1 cellular context compared by ENCODE assay signal in the genomic region with DNA sequence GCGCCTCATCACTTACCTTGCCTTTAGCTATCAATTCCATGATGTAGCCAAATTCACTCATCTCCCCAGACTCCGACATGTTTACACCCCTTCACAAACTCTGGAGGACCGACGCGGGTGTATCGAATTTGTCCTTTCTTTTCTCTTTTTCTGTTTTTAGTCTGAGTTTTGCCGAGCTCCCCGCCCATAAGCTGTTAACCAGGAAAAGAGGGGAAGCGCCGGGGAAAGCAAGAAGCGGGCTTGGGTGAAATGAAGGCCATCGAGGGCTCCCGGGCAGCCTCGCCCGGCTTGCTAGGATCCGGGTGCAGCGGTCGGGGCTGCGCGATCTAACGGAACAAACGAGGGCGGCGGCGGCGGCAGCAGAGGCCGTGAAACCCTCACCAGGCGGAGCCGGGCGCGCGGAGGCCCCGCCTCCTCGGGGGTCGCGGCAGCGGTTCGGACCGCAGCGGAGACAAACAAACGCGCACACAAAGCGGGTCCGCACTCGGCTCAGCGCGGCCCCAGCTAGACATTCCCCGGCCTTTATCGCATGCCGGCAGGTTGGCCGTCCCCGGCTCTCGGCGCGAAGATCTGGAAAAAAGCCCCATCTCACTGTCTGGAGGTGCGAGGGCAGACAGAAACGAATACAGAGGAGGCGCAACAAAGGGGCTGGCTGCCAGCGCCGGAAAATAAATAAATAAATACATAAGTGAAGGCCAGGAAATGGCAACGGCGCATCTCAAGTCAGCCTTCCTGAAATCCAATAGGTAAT.
TF ChIP-seq lines count a peak whose summit lies in the region.

No MANE protein-coding gene starts in this region.

TF ChIP-seq in HEK293, 187 proteins besides CTCF, POLR2A, EP300 and RAD21 (continued from another document and continues in another):
- TF ChIP-seq, protein P1, sequence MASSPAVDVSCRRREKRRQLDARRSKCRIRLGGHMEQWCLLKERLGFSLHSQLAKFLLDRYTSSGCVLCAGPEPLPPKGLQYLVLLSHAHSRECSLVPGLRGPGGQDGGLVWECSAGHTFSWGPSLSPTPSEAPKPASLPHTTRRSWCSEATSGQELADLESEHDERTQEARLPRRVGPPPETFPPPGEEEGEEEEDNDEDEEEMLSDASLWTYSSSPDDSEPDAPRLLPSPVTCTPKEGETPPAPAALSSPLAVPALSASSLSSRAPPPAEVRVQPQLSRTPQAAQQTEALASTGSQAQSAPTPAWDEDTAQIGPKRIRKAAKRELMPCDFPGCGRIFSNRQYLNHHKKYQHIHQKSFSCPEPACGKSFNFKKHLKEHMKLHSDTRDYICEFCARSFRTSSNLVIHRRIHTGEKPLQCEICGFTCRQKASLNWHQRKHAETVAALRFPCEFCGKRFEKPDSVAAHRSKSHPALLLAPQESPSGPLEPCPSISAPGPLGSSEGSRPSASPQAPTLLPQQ (tag by site-specific recombination; IDR thresholded peaks at IDR 0.05): peak; percentile 46; the same call in 1 of the 2 replicates
- no peak for TF ChIP-seq ZSCAN16 (tag by site-specific recombination; IDR thresholded peaks at IDR 0.05)
- TF ChIP-seq ZNF324 (tag by site-specific recombination; IDR thresholded peaks at IDR 0.05): peak; percentile 32; the same call in 1 of the 2 replicates
- no peak for TF ChIP-seq ZNF510 (tag by site-specific recombination; IDR thresholded peaks at IDR 0.05; ENCODE audit: insufficient replicate concordance)
- peak; percentile 93 for TF ChIP-seq ZNF335 (tag by site-specific recombination; conservative IDR thresholded peaks at IDR 0.05)
- no peak for TF ChIP-seq ZNF114 (tag by site-specific recombination; IDR thresholded peaks at IDR 0.05)
- TF ChIP-seq, protein P2, sequence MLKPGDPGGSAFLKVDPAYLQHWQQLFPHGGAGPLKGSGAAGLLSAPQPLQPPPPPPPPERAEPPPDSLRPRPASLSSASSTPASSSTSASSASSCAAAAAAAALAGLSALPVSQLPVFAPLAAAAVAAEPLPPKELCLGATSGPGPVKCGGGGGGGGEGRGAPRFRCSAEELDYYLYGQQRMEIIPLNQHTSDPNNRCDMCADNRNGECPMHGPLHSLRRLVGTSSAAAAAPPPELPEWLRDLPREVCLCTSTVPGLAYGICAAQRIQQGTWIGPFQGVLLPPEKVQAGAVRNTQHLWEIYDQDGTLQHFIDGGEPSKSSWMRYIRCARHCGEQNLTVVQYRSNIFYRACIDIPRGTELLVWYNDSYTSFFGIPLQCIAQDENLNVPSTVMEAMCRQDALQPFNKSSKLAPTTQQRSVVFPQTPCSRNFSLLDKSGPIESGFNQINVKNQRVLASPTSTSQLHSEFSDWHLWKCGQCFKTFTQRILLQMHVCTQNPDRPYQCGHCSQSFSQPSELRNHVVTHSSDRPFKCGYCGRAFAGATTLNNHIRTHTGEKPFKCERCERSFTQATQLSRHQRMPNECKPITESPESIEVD (tag by site-specific recombination; IDR thresholded peaks at IDR 0.05): no peak
- TF ChIP-seq GLIS2 (tag by site-specific recombination; IDR thresholded peaks at IDR 0.05): 0 out of 2 replicates have a peak, but pooled peaks have one; percentile 16
- no peak for TF ChIP-seq KLF1 (tag by site-specific recombination; IDR thresholded peaks at IDR 0.05)
- TF ChIP-seq ZNF350 (tag by site-specific recombination; IDR thresholded peaks at IDR 0.05): no peak
- TF ChIP-seq, protein P3, sequence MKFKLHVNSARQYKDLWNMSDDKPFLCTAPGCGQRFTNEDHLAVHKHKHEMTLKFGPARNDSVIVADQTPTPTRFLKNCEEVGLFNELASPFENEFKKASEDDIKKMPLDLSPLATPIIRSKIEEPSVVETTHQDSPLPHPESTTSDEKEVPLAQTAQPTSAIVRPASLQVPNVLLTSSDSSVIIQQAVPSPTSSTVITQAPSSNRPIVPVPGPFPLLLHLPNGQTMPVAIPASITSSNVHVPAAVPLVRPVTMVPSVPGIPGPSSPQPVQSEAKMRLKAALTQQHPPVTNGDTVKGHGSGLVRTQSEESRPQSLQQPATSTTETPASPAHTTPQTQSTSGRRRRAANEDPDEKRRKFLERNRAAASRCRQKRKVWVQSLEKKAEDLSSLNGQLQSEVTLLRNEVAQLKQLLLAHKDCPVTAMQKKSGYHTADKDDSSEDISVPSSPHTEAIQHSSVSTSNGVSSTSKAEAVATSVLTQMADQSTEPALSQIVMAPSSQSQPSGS (tag by site-specific recombination; IDR thresholded peaks at IDR 0.05; ENCODE audit: low read depth): no peak
- TF ChIP-seq, protein P4, sequence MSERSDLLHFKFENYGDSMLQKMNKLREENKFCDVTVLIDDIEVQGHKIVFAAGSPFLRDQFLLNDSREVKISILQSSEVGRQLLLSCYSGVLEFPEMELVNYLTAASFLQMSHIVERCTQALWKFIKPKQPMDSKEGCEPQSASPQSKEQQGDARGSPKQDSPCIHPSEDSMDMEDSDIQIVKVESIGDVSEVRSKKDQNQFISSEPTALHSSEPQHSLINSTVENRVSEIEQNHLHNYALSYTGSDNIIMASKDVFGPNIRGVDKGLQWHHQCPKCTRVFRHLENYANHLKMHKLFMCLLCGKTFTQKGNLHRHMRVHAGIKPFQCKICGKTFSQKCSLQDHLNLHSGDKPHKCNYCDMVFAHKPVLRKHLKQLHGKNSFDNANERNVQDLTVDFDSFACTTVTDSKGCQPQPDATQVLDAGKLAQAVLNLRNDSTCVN (tag by site-specific recombination; optimal IDR thresholded peaks at IDR 0.05): peak; percentile 96
- TF ChIP-seq SETDB1 (IDR thresholded peaks at IDR 0.05; ENCODE audit: insufficient read length, low read length): no peak
- peak; percentile 50 for TF ChIP-seq ZNF10 (tag by site-specific recombination; IDR thresholded peaks at IDR 0.05)
- no peak for TF ChIP-seq TRIM28 (IDR thresholded peaks at IDR 0.05; ENCODE audit: borderline replicate concordance, low read length)
- TF ChIP-seq, protein P5, sequence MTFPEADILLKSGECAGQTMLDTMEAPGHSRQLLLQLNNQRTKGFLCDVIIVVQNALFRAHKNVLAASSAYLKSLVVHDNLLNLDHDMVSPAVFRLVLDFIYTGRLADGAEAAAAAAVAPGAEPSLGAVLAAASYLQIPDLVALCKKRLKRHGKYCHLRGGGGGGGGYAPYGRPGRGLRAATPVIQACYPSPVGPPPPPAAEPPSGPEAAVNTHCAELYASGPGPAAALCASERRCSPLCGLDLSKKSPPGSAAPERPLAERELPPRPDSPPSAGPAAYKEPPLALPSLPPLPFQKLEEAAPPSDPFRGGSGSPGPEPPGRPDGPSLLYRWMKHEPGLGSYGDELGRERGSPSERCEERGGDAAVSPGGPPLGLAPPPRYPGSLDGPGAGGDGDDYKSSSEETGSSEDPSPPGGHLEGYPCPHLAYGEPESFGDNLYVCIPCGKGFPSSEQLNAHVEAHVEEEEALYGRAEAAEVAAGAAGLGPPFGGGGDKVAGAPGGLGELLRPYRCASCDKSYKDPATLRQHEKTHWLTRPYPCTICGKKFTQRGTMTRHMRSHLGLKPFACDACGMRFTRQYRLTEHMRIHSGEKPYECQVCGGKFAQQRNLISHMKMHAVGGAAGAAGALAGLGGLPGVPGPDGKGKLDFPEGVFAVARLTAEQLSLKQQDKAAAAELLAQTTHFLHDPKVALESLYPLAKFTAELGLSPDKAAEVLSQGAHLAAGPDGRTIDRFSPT (tag by site-specific recombination; IDR thresholded peaks at IDR 0.05): 0 out of 2 replicates have a peak, but pooled peaks have one; percentile 26
- peak; percentile 43; the same call in 1 of the 2 replicates for TF ChIP-seq SP3 (tag by site-specific recombination; IDR thresholded peaks at IDR 0.05)
- no peak for TF ChIP-seq ZNF202 (tag by site-specific recombination; IDR thresholded peaks at IDR 0.05; ENCODE audit: borderline replicate concordance)
- TF ChIP-seq ZNF138 (tag by site-specific recombination; IDR thresholded peaks at IDR 0.05; ENCODE audit: borderline replicate concordance): no peak
- peak; percentile 61 for TF ChIP-seq SP2 (tag by site-specific recombination; IDR thresholded peaks at IDR 0.05)
- no peak for TF ChIP-seq ZNF776 (tag by site-specific recombination; IDR thresholded peaks at IDR 0.05; ENCODE audit: borderline replicate concordance)
- TF ChIP-seq MZF1 (tag by site-specific recombination; IDR thresholded peaks at IDR 0.05; ENCODE audit: borderline replicate concordance): no peak
- TF ChIP-seq, protein P6, sequence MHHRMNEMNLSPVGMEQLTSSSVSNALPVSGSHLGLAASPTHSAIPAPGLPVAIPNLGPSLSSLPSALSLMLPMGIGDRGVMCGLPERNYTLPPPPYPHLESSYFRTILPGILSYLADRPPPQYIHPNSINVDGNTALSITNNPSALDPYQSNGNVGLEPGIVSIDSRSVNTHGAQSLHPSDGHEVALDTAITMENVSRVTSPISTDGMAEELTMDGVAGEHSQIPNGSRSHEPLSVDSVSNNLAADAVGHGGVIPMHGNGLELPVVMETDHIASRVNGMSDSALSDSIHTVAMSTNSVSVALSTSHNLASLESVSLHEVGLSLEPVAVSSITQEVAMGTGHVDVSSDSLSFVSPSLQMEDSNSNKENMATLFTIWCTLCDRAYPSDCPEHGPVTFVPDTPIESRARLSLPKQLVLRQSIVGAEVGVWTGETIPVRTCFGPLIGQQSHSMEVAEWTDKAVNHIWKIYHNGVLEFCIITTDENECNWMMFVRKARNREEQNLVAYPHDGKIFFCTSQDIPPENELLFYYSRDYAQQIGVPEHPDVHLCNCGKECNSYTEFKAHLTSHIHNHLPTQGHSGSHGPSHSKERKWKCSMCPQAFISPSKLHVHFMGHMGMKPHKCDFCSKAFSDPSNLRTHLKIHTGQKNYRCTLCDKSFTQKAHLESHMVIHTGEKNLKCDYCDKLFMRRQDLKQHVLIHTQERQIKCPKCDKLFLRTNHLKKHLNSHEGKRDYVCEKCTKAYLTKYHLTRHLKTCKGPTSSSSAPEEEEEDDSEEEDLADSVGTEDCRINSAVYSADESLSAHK (tag by site-specific recombination; IDR thresholded peaks at IDR 0.05): peak; percentile 39; the same call in 1 of the 2 replicates
- peak; percentile 51 for TF ChIP-seq ZNF2 (tag by site-specific recombination; IDR thresholded peaks at IDR 0.05)
- TF ChIP-seq ZBTB7A (tag by site-specific recombination; IDR thresholded peaks at IDR 0.05; ENCODE audit: low read depth): no peak
- no peak for TF ChIP-seq ZNF391 (tag by site-specific recombination; IDR thresholded peaks at IDR 0.05; ENCODE audit: borderline replicate concordance, low read depth)
- no peak for TF ChIP-seq ZNF341 (tag by site-specific recombination; IDR thresholded peaks at IDR 0.05; ENCODE audit: low read depth)
- TF ChIP-seq, protein P7, sequence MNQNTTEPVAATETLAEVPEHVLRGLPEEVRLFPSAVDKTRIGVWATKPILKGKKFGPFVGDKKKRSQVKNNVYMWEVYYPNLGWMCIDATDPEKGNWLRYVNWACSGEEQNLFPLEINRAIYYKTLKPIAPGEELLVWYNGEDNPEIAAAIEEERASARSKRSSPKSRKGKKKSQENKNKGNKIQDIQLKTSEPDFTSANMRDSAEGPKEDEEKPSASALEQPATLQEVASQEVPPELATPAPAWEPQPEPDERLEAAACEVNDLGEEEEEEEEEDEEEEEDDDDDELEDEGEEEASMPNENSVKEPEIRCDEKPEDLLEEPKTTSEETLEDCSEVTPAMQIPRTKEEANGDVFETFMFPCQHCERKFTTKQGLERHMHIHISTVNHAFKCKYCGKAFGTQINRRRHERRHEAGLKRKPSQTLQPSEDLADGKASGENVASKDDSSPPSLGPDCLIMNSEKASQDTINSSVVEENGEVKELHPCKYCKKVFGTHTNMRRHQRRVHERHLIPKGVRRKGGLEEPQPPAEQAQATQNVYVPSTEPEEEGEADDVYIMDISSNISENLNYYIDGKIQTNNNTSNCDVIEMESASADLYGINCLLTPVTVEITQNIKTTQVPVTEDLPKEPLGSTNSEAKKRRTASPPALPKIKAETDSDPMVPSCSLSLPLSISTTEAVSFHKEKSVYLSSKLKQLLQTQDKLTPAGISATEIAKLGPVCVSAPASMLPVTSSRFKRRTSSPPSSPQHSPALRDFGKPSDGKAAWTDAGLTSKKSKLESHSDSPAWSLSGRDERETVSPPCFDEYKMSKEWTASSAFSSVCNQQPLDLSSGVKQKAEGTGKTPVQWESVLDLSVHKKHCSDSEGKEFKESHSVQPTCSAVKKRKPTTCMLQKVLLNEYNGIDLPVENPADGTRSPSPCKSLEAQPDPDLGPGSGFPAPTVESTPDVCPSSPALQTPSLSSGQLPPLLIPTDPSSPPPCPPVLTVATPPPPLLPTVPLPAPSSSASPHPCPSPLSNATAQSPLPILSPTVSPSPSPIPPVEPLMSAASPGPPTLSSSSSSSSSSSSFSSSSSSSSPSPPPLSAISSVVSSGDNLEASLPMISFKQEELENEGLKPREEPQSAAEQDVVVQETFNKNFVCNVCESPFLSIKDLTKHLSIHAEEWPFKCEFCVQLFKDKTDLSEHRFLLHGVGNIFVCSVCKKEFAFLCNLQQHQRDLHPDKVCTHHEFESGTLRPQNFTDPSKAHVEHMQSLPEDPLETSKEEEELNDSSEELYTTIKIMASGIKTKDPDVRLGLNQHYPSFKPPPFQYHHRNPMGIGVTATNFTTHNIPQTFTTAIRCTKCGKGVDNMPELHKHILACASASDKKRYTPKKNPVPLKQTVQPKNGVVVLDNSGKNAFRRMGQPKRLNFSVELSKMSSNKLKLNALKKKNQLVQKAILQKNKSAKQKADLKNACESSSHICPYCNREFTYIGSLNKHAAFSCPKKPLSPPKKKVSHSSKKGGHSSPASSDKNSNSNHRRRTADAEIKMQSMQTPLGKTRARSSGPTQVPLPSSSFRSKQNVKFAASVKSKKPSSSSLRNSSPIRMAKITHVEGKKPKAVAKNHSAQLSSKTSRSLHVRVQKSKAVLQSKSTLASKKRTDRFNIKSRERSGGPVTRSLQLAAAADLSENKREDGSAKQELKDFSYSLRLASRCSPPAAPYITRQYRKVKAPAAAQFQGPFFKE (tag by site-specific recombination; IDR thresholded peaks at IDR 0.05; ENCODE audit: borderline replicate concordance): no peak
- no peak for TF ChIP-seq KLF16 (tag by site-specific recombination; IDR thresholded peaks at IDR 0.05)
- TF ChIP-seq, protein P8, sequence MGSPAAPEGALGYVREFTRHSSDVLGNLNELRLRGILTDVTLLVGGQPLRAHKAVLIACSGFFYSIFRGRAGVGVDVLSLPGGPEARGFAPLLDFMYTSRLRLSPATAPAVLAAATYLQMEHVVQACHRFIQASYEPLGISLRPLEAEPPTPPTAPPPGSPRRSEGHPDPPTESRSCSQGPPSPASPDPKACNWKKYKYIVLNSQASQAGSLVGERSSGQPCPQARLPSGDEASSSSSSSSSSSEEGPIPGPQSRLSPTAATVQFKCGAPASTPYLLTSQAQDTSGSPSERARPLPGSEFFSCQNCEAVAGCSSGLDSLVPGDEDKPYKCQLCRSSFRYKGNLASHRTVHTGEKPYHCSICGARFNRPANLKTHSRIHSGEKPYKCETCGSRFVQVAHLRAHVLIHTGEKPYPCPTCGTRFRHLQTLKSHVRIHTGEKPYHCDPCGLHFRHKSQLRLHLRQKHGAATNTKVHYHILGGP (tag by site-specific recombination; IDR thresholded peaks at IDR 0.05): no peak
- TF ChIP-seq ZFP3 (tag by site-specific recombination; IDR thresholded peaks at IDR 0.05; ENCODE audit: low read depth): no peak
- peak; percentile 79; the same call in 1 of the 2 replicates for TF ChIP-seq ZNF660 (tag by site-specific recombination; IDR thresholded peaks at IDR 0.05)
- no peak for TF ChIP-seq ZNF792 (tag by site-specific recombination; IDR thresholded peaks at IDR 0.05)
- TF ChIP-seq ZNF610 (tag by site-specific recombination; IDR thresholded peaks at IDR 0.05; ENCODE audit: borderline replicate concordance): no peak
- no peak for TF ChIP-seq ZNF239 (tag by site-specific recombination; IDR thresholded peaks at IDR 0.05)
- TF ChIP-seq ZNF221 (tag by site-specific recombination; IDR thresholded peaks at IDR 0.05; ENCODE audit: borderline replicate concordance): no peak
- no peak for TF ChIP-seq ZFP37 (tag by site-specific recombination; IDR thresholded peaks at IDR 0.05)
- TF ChIP-seq ZNF670 (tag by site-specific recombination; IDR thresholded peaks at IDR 0.05; ENCODE audit: low read depth): no peak
- TF ChIP-seq ZNF354C (tag by site-specific recombination; IDR thresholded peaks at IDR 0.05; ENCODE audit: borderline replicate concordance, low read depth): no peak
- no peak for TF ChIP-seq ZNF707 (tag by site-specific recombination; IDR thresholded peaks at IDR 0.05)
- TF ChIP-seq ZBTB20 (tag by site-specific recombination; IDR thresholded peaks at IDR 0.05): peak; percentile 95
